ENCODE assay signal across 8 cellular contexts in genomic region chr16:75433732-75434413, GRCh38. TPM values are rescaled to one million over a fixed set of nuclear protein-coding genes. Genes with fewer than 3 reads are reported as not detected.
A peak's percentile ranks its signal among the peaks of the same experiment; 100 is the strongest.
DNase-seq lines count a peak whose midpoint lies in the region; ATAC-seq and TF ChIP-seq lines count a peak whose summit lies in the region.

No MANE protein-coding gene starts in this region.

- POLR2A ChIA-PET in activated CD4-positive, alpha-beta memory T cell treated with anti-CD3 and anti-CD28 coated beads for 36 hours (lab: Charles Lee), result interaction anchor here (0.5 to 2.1 kb wide), 10 partner anchors 13 to 215 kb away, joined by 3 to 6 read pairs (median 4); partner anchors contain the start of genes ADAT1, KARS1 and TERF2IP

- H3K27me3 Mint-ChIP-seq in activated CD4-positive, alpha-beta memory T cell treated with anti-CD3 and anti-CD28 coated beads for 36 hours, result no peaks in the 10 kb centered on the region
- H3K27me3 Mint-ChIP-seq in natural killer cell (ENCODE audit: low read depth in 2 of 2), result no peaks in the 10 kb centered on the region

- peak; percentile 70 for ATAC-seq in GM19023 (IDR thresholded peaks at IDR 0.05; ENCODE audit: unreplicated experiment)
- ATAC-seq in HG03103 (IDR thresholded peaks at IDR 0.05; ENCODE audit: low read depth, unreplicated experiment), result peak; percentile 47
- peak; percentile 65 to 81 (median 68) for ATAC-seq in natural killer cell

- intact Hi-C loops in activated CD4-positive, alpha-beta memory T cell treated with anti-CD3 and anti-CD28 coated beads for 36 hours (cut with micrococcal nuclease), result loop anchor here (1.0 to 2.0 kb wide), 9 partner anchors 30 to 1756 kb away; partner anchors contain the start of genes ADAT1, GABARAPL2, TMEM170A and TMEM231
- intact Hi-C loops in natural killer cell (cut with micrococcal nuclease), result loop anchor here (1.0 to 2.0 kb wide), 5 partner anchors 30 to 213 kb away; partner anchors contain the start of genes ADAT1, KARS1, TERF2IP and TMEM170A

- TF ChIP-seq CTCF in natural killer cell (IDR thresholded peaks at IDR 0.05), result no peak

- DNase-seq in COLO668 (lab: John Stamatoyannopoulos, UW; ENCODE audit: unreplicated experiment), result peak; percentile 71
- peak; percentile 65 for DNase-seq in NCI-H2196 treated with DMSO at 0.1 percent for 48 hours (lab: John Stamatoyannopoulos, UW; ENCODE audit: unreplicated experiment)
- DNase-seq in activated CD4-positive, alpha-beta memory T cell treated with anti-CD3 and anti-CD28 coated beads for 36 hours, result no peak
- peak; percentile 96 for DNase-seq in fibroblast of peridontal ligament (ENCODE audit: extremely low read depth)
- no peak for DNase-seq in natural killer cell
- no peak for DNase-seq in mesenteric fat pad (ENCODE audit: low spot score)

- peaks cover 32% of the 10 kb centered on the region for H3K4me1 Mint-ChIP-seq in activated CD4-positive, alpha-beta memory T cell treated with anti-CD3 and anti-CD28 coated beads for 36 hours (ENCODE audit: low read depth)
- H3K4me1 Mint-ChIP-seq in natural killer cell, result peaks cover 22 to 26% of the 10 kb centered on the region in 2 donors

- H3K36me3 Mint-ChIP-seq in activated CD4-positive, alpha-beta memory T cell treated with anti-CD3 and anti-CD28 coated beads for 36 hours, result peaks cover 2% of the 10 kb centered on the region
- no peaks in the 10 kb centered on the region for H3K36me3 Mint-ChIP-seq in natural killer cell

- peak overlapping the region; percentile 87 for H3K27ac Mint-ChIP-seq in activated CD4-positive, alpha-beta memory T cell treated with anti-CD3 and anti-CD28 coated beads for 36 hours
- peak overlapping the region; percentile 96 to 99 for H3K27ac Mint-ChIP-seq in natural killer cell

- H3K4me3 Mint-ChIP-seq in activated CD4-positive, alpha-beta memory T cell treated with anti-CD3 and anti-CD28 coated beads for 36 hours, result peak overlapping the region; percentile 90
- peak overlapping the region; percentile 96 for H3K4me3 Mint-ChIP-seq in natural killer cell

- CTCF ChIA-PET in activated CD4-positive, alpha-beta memory T cell treated with anti-CD3 and anti-CD28 coated beads for 36 hours (lab: Charles Lee), result interaction anchor here (0.8 to 2.6 kb wide), 8 partner anchors 9 to 330 kb away, joined by 3 to 16 read pairs (median 4); partner anchors contain the start of genes ADAT1 and TMEM170A

- H3K9me3 Mint-ChIP-seq in activated CD4-positive, alpha-beta memory T cell treated with anti-CD3 and anti-CD28 coated beads for 36 hours, result no peaks in the 10 kb centered on the region
- H3K9me3 Mint-ChIP-seq in natural killer cell, result peaks cover 2% of the 10 kb centered on the region in 2 donors

RNA-seq across cellular contexts. Expression of gene CFDP1, which starts 0.6 kb away (rescaled TPM):
- 10 to 100 TPM; 37.6 to 41.3 TPM for total RNA-seq in activated CD4-positive, alpha-beta memory T cell treated with anti-CD3 and anti-CD28 coated beads for 36 hours
- total RNA-seq in natural killer cell, result 10 to 100 TPM; 32.2 to 38.8 (median 32.3) TPM
- 43.1 TPM for total RNA-seq in mesenteric fat pad

RNA-seq across cellular contexts. Expression of gene TMEM170A, which starts 30.6 kb away (rescaled TPM):
- total RNA-seq in activated CD4-positive, alpha-beta memory T cell treated with anti-CD3 and anti-CD28 coated beads for 36 hours, result 10 to 100 TPM; 24.3 to 25.6 TPM
- total RNA-seq in natural killer cell, result 10 to 100 TPM; 51.5 to 61.0 (median 53.9) TPM
- total RNA-seq in mesenteric fat pad, result 17.3 TPM

Comparison
In these comparisons a context has a peak if more than half of its experiments do, and no peak if none do; other contexts are left out.
1. DNase-seq: peak in COLO668 (single experiment), NCI-H2196 treated with DMSO at 0.1 percent for 48 hours (single experiment) and fibroblast of peridontal ligament (single experiment); none in activated CD4-positive, alpha-beta memory T cell treated with anti-CD3 and anti-CD28 coated beads for 36 hours (single experiment), natural killer cell (single experiment) and mesenteric fat pad (single experiment).
2. Peak in every context shown above with its lines, with median percentiles within 50 percentile points of each other: ATAC-seq.